In the genomic region with DNA sequence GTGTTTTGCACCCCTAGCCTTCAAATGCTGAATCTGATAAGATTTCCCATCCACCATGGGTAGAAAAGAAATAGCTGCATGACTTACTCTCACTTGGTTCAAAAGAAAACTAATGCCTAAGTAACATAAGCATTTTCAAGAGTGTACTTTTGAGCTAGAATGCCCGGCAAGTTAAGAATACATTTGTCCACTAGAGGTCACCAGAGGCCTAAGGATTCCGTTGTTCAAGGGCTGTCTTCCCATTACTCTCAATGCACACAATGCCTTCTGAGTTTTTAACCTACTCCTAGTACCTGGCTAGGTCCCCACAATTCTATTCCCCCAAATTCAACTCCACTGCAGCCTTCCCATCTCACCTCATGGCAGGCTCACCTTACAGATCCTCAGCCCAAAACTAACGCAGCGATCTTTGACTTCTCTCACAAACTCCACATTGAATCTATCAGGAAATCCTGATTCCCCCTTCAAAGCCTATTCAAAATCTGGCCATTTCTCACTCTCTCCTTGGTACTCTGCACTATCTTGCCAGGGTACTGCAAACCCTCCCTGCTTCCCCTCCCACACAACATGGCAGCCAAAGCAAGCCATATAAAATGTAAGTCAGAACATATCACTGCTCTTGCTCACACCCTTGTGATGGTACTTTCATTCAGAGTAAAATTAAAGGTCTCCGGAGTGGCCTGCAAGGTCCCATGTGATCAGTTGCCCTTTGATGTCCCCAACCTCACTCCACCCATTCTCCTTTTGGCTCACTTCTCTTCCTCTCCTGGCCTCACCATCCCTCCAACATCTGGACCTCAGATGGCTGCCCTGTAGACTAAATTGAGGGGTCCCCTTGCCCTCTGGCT, we compare ENCODE assay signal across 8 cellular contexts. TPM values are rescaled to one million over a fixed set of nuclear protein-coding genes. Genes with fewer than 3 reads are reported as not detected.
A peak's percentile ranks its signal among the peaks of the same experiment; 100 is the strongest.
DNase-seq lines count a peak whose midpoint lies in the region; ATAC-seq, FAIRE-seq and TF ChIP-seq lines count a peak whose summit lies in the region.

No MANE protein-coding gene starts in this region.

- H3K27me3 ChIP-seq in thyroid gland: no peaks in the 10 kb centered on the region

- H3K36me3 ChIP-seq in mucosa of descending colon (ENCODE audit: low read depth) (no peaks in the 10 kb centered on the region), thyroid gland (peaks cover 14 to 18% of the 10 kb centered on the region in 2 donors)

- no peak overlapping the region for H3K27ac ChIP-seq in thyroid gland

- ATAC-seq in GM19467 (IDR thresholded peaks at IDR 0.05; ENCODE audit: unreplicated experiment) (peak; percentile 78), HG03520 (IDR thresholded peaks at IDR 0.05; ENCODE audit: unreplicated experiment) (peak; percentile 96), mucosa of descending colon (peak; percentile 92)

- H3K4me1 ChIP-seq in mucosa of descending colon (ENCODE audit: low read depth): peaks cover 3% of the 10 kb centered on the region
- no peaks in the 10 kb centered on the region for H3K4me1 ChIP-seq in thyroid gland

- intact Hi-C loops in mucosa of descending colon (cut with DNase I, micrococcal nuclease) (loop anchor here in 1 of 2 donors (10.0 kb wide), 2 partner anchors 198 to 908 kb away; no protein-coding TSS in a partner anchor), thyroid gland (cut with DNase I) (loop anchor here (5.0 to 10.0 kb wide), 2 partner anchors 198 to 910 kb away; no protein-coding TSS in a partner anchor)

- TF ChIP-seq CTCF in D721Med (IDR thresholded peaks at IDR 0.05; ENCODE audit: insufficient read depth, missing control alignments) (peak; percentile 87), mucosa of descending colon (IDR thresholded peaks at IDR 0.05) (peak; percentile 62), thyroid gland (IDR thresholded peaks at IDR 0.05) (peak; percentile 28 to 87 (median 67))

- FAIRE-seq in D721Med (lab: Jason Lieb, UNC) (peak; percentile 88), endometrium (lab: Jason Lieb, UNC) (peak; percentile 70)

- no peaks in the 10 kb centered on the region for H3K9me3 ChIP-seq in mucosa of descending colon
- H3K9me3 ChIP-seq in thyroid gland: no peaks in the 10 kb centered on the region

- no peak for TF ChIP-seq POLR2A in thyroid gland (IDR thresholded peaks at IDR 0.05)

- H3K4me3 ChIP-seq in mucosa of descending colon (no peak overlapping the region), thyroid gland (replicated peaks in 1 of 3) (no peak overlapping the region)

- 44 to 47% methylated on average over 5 of the region's 5 CpGs for WGBS in thyroid gland, 2 donors

- DNase-seq in D721Med (ENCODE audit: insufficient read length, low spot score) (no peak), NCI-H510A (lab: John Stamatoyannopoulos, UW) (peak; percentile 17), mucosa of descending colon (peak in 1 of 3 donors; percentile 79), thyroid gland (peak; percentile 35 to 44)
- DNase-seq in activated CD4-positive, CD25-positive, alpha-beta regulatory T cell treated with anti-CD3 and anti-CD28 coated beads, Interleukin-2, amount 50 U/mL, for 72 hours: peak; percentile 34

RNA-seq across cellular contexts. Expression of a gene that starts 13.4 kb away (rescaled TPM):
- 10 to 100 TPM in 2 of 3 donors, 1 to 10 TPM in 1; 8.9 to 27.0 (median 14.9) TPM for total RNA-seq in mucosa of descending colon
- 100 to 1,000 TPM in 1 of 4 donors, 10 to 100 TPM in 3; 19.5 to 335 (median 25.1) TPM for total RNA-seq in thyroid gland

RNA-seq across cellular contexts. Expression of a gene that starts 47.3 kb away (rescaled TPM):
- total RNA-seq in mucosa of descending colon (10 to 100 TPM; 21.9 to 28.7 (median 27.5) TPM), thyroid gland (10 to 100 TPM; 20.1 to 27.9 (median 24.6) TPM)
